In the genomic region with DNA sequence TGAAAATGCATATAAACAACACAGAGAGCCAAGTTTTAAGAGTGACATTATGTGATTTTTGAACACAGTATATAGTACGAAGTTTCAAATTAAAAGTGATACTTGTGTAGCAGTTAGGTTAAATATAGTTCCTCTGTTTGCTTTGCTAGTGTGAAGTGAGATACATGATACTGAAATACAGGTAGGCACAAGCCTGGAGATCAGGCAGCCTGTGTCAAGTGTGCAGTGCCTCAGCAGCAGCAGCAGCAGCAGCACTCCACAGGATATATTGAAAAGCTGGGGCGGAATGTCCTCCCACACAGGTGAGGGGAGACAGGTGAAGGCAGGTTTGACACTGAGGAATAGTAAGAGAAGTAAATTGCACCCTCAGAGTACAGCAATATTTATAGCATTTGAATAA, we compare ENCODE assay signal across 14 cellular contexts. TPM values are rescaled to one million over a fixed set of nuclear protein-coding genes. Genes with fewer than 3 reads are reported as not detected.
DNase-seq lines count a peak whose midpoint lies in the region; ATAC-seq and TF ChIP-seq lines count a peak whose summit lies in the region.
"Had no signal": no experiment of that assay in that cellular context is flagged by ENCODE, and none has a peak within 500 bp of the region (broad histone marks: within the 10 kb centered on the region; RNA-seq: fewer than 3 reads in every experiment).

No MANE protein-coding gene starts in this region.

- H3K79me2 ChIP-seq in osteoblast (ENCODE audit: insufficient read depth, low read length): peaks cover 21% of the 10 kb centered on the region

- H3K4me1 ChIP-seq in Panc1 (ENCODE audit: control insufficient read depth, insufficient read depth, low read length) (no peaks in the 10 kb centered on the region), osteoblast (ENCODE audit: insufficient read depth, low read length) (no peaks in the 10 kb centered on the region)

- TSS peak; percentile 19 for BruUV-seq in Panc1 (replicated peaks; lab: Mats Ljungman, UMichigan)

- intact Hi-C loops in Panc1 (cut with micrococcal nuclease; ENCODE audit: unreplicated experiment): no loop called here
- intact Hi-C loops in dorsolateral prefrontal cortex (cut with DNase I): no loop called here

- no peaks in the 10 kb centered on the region for H4K20me1 ChIP-seq in osteoblast (ENCODE audit: insufficient read depth, low read length)

- ATAC-seq in Panc1 (no peak), HG03432 (IDR thresholded peaks at IDR 0.05; ENCODE audit: unreplicated experiment) (no peak), GM18909 (IDR thresholded peaks at IDR 0.05; ENCODE audit: poor library complexity, unreplicated experiment) (no peak)
- ATAC-seq: activated naive CD4-positive, alpha-beta T cell treated with anti-CD3 and anti-CD28 coated beads, Interleukin-2, amount 50 U/mL, for 72 hours; stimulated activated naive CD8-positive, alpha-beta T cell treated with anti-CD3 and anti-CD28 coated beads, Interleukin-15, amount 100 ng/mL, for 72 hours had no signal

- in situ Hi-C loops in Panc1 (cut with HindIII; ENCODE audit: low pct_unique_long_range_greater_than_20kb, low sequenced_read_pairs): no loop called here

- H3K27me3 ChIP-seq in Panc1 (ENCODE audit: control insufficient read depth, insufficient read depth, low read length) (no peaks in the 10 kb centered on the region), osteoblast (ENCODE audit: insufficient read depth, low read length) (no peaks in the 10 kb centered on the region), dorsolateral prefrontal cortex (no peaks in the 10 kb centered on the region)

- POLR2A ChIA-PET in Panc1 (lab: Charles Lee): interaction anchor here (0.5 kb wide), 1 partner anchor 279 kb away, joined by 5 read pairs; no protein-coding TSS in a partner anchor

- no peak overlapping the region for H3K4me2 ChIP-seq in osteoblast (ENCODE audit: insufficient read depth, low read length)
- H3K4me2 ChIP-seq: smooth muscle cell had no signal

- no peak overlapping the region for H2AFZ ChIP-seq in osteoblast (ENCODE audit: low read length)

- TF ChIP-seq CTCF in Panc1 (IDR thresholded peaks at IDR 0.05) (no peak), osteoblast (IDR thresholded peaks at IDR 0.05; ENCODE audit: extremely low read depth, low read depth, low read length) (no peak), dorsolateral prefrontal cortex (IDR thresholded peaks at IDR 0.05 in 54 of 56, conservative IDR thresholded peaks at IDR 0.05 in 2 of 56; ENCODE audit: low read depth in 1 of 56, partially characterized antibody in 56 of 56) (no peak)

- H3K9me3 ChIP-seq in Panc1 (ENCODE audit: control insufficient read depth, insufficient read depth, low read depth, low read length) (no peaks in the 10 kb centered on the region), osteoblast (ENCODE audit: low read depth, low read length) (no peaks in the 10 kb centered on the region)

- DNase-seq in DMS79 treated with DMSO at 0.1 percent for 48 hours (lab: John Stamatoyannopoulos, UW): peak; percentile 79
- peak; percentile 47 for DNase-seq in NCI-H128 (lab: John Stamatoyannopoulos, UW; ENCODE audit: unreplicated experiment)
- DNase-seq in Panc1 (ENCODE audit: low read depth, low spot score): no peak
- peak; percentile 8 for DNase-seq in osteoblast (ENCODE audit: insufficient read length, low spot score, missing footprints)
- DNase-seq in germinal center (ENCODE audit: low spot score): no peak
- DNase-seq in dorsolateral prefrontal cortex: no peak
- DNase-seq: activated CD4-positive, CD25-positive, alpha-beta regulatory T cell treated with anti-CD3 and anti-CD28 coated beads, Interleukin-2, amount 50 U/mL, for 72 hours; NCI-H748 treated with DMSO at 0.1 percent for 48 hours; stimulated activated naive CD8-positive, alpha-beta T cell treated with anti-CD3 and anti-CD28 coated beads, Interleukin-15, amount 100 ng/mL, for 72 hours; T-helper 2 cell had no signal

- H3K4me3 ChIP-seq in Panc1 (ENCODE audit: low read depth in 2 of 2, low read length in 2 of 2): no peak overlapping the region
- H3K4me3 ChIP-seq in osteoblast (ENCODE audit: insufficient read depth, low read length): no peak overlapping the region
- H3K4me3 ChIP-seq in dorsolateral prefrontal cortex: no peak overlapping the region
- H3K4me3 ChIP-seq: smooth muscle cell had no signal

- H3K36me3 ChIP-seq in Panc1 (ENCODE audit: control insufficient read depth, insufficient read depth, low read length) (no peaks in the 10 kb centered on the region), osteoblast (ENCODE audit: insufficient read depth, low read length) (peaks cover 5% of the 10 kb centered on the region)

- H3K27ac ChIP-seq in Panc1 (ENCODE audit: low read length): no peak overlapping the region
- no peak overlapping the region for H3K27ac ChIP-seq in osteoblast (ENCODE audit: low read depth, low read length)
- H3K27ac ChIP-seq in dorsolateral prefrontal cortex: peak overlapping the region in 2 of 59 donors; percentile 5 to 19

- CTCF ChIA-PET in Panc1 (lab: Charles Lee): no interaction called here

RNA-seq across cellular contexts. Expression of a gene that starts 47.5 kb away (rescaled TPM):
- total RNA-seq in Panc1 (2021; ENCODE audit: unreplicated experiment) (82.2 TPM), osteoblast (38.0 and 47.4 TPM in 2 replicates), dorsolateral prefrontal cortex (100 to 1,000 TPM in 119 of 120 experiments, 10 to 100 TPM in 1; 90.3 to 173 (median 139) TPM)
- polyA plus RNA-seq in Panc1 (2012; ENCODE audit: insufficient read length): 82.6 TPM

Comparison
In these comparisons a context has a peak if more than half of its experiments do, and no peak if none do; other contexts are left out.
1. DNase-seq: peak in DMS79 treated with DMSO at 0.1 percent for 48 hours (single experiment), NCI-H128 (single experiment) and osteoblast (single experiment); none in Panc1 (single experiment), germinal center (single experiment) and dorsolateral prefrontal cortex (0 of 10).